ENCODE assay signal across 7 cellular contexts in genomic region chr3:189272500-189273119, GRCh38.
A peak's percentile ranks its signal among the peaks of the same experiment; 100 is the strongest.
DNase-seq lines count a peak whose midpoint lies in the region; ATAC-seq, FAIRE-seq and TF ChIP-seq lines count a peak whose summit lies in the region.

No MANE protein-coding gene starts in this region.

- peak overlapping the region; percentile 40; the same call in 1 of the 2 replicates for H3K27ac ChIP-seq in VCaP

- H3K27me3 Mint-ChIP-seq in nephron progenitor cell (ENCODE audit: low read depth, poor library complexity), result peaks cover 6% of the 10 kb centered on the region

- FAIRE-seq in GM12892 (lab: Jason Lieb, UNC), result peak; percentile 33

- TF ChIP-seq CTCF in VCaP (conservative IDR thresholded peaks at IDR 0.05) (peak; percentile 63), nephron progenitor cell (IDR thresholded peaks at IDR 0.05) (peak; percentile 52)

- H3K4me1 Mint-ChIP-seq in nephron progenitor cell, result peaks cover 11% of the 10 kb centered on the region

- no peak overlapping the region for H3K4me3 Mint-ChIP-seq in nephron progenitor cell

- H3K27ac Mint-ChIP-seq in nephron progenitor cell, result no peak overlapping the region

- DNase-seq in GM12892 (ENCODE audit: insufficient read length), result no peak
- peak; percentile 32 for DNase-seq in M059J (ENCODE audit: low read depth)
- no peak for DNase-seq in nephron progenitor cell
- DNase-seq in NCI-H2227 (lab: John Stamatoyannopoulos, UW; ENCODE audit: unreplicated experiment), result no peak

- no peaks in the 10 kb centered on the region for H3K36me3 Mint-ChIP-seq in nephron progenitor cell (ENCODE audit: low read depth)

- TF ChIP-seq POLR2A in GM12892 (IDR thresholded peaks at IDR 0.05; ENCODE audit: low read depth, low read length), result no peak

- no peaks in the 10 kb centered on the region for H3K9me3 Mint-ChIP-seq in nephron progenitor cell

- no peak for ATAC-seq in GM18868 (IDR thresholded peaks at IDR 0.05; ENCODE audit: unreplicated experiment)
- ATAC-seq in HG02938 (IDR thresholded peaks at IDR 0.05; ENCODE audit: unreplicated experiment), result no peak
